ENCODE assay signal across 24 cellular contexts in genomic region chr9:4207476-4207875, GRCh38.
DNase-seq lines count a peak whose midpoint lies in the region; ATAC-seq, FAIRE-seq and TF ChIP-seq lines count a peak whose summit lies in the region.
"Had no signal": no experiment of that assay in that cellular context is flagged by ENCODE, and none has a peak within 500 bp of the region (broad histone marks: within the 10 kb centered on the region; RNA-seq: fewer than 3 reads in every experiment).

No MANE protein-coding gene starts in this region.

- H3K27me3 ChIP-seq in esophagus squamous epithelium: no peaks in the 10 kb centered on the region
- H3K27me3 ChIP-seq: dorsolateral prefrontal cortex, MG63, ovary had no signal

- H3K4me1 Mint-ChIP-seq in natural killer cell: no peaks in the 10 kb centered on the region
- H3K4me1 Mint-ChIP-seq: activated T-helper 17 cell treated with anti-CD3 and anti-CD28 coated beads, Interleukin-2, amount 50 U/mL, for 72 hours; naive B cell had no signal

- POLR2A ChIA-PET in A549 (lab: Yijun Ruan, JAX): no interaction called here

- peak overlapping the region; percentile 5; the same call in 1 of the 3 replicates for H3K4me2 ChIP-seq in A549

- no peaks in the 10 kb centered on the region for H3K9me3 ChIP-seq in A549
- H3K9me3 ChIP-seq in esophagus squamous epithelium: no peaks in the 10 kb centered on the region
- H3K9me3 ChIP-seq: HAP-1, MG63, ovary had no signal

- H3K36me3 ChIP-seq in esophagus squamous epithelium: no peaks in the 10 kb centered on the region
- H3K36me3 ChIP-seq: HAP-1, MG63, ovary had no signal

- H3K27me3 Mint-ChIP-seq in natural killer cell (ENCODE audit: low read depth in 2 of 2): peaks cover 0 to 11% of the 10 kb centered on the region in 2 donors
- H3K27me3 Mint-ChIP-seq: activated naive CD8-positive, alpha-beta T cell; naive B cell had no signal

- no peak for TF ChIP-seq RAD21 in A549 (conservative IDR thresholded peaks at IDR 0.05 in 1 of 2, IDR thresholded peaks at IDR 0.05 in 1 of 2)

- intact Hi-C loops in esophagus squamous epithelium (cut with DNase I): no loop called here
- intact Hi-C loops in sciatic nerve (cut with DNase I): no loop called here
- intact Hi-C loops in natural killer cell (cut with micrococcal nuclease): no loop called here

- H3K4me3 Mint-ChIP-seq in natural killer cell: no peak overlapping the region
- H3K4me3 Mint-ChIP-seq: activated naive CD8-positive, alpha-beta T cell; activated T-helper 17 cell treated with anti-CD3 and anti-CD28 coated beads, Interleukin-2, amount 50 U/mL, for 72 hours; naive B cell had no signal

- TF ChIP-seq POLR2A in A549 (IDR thresholded peaks at IDR 0.05; ENCODE audit: low read length) (no peak), esophagus squamous epithelium (IDR thresholded peaks at IDR 0.05) (no peak)

- no peak overlapping the region for H3K27ac Mint-ChIP-seq in natural killer cell
- H3K27ac Mint-ChIP-seq: activated naive CD8-positive, alpha-beta T cell; activated T-helper 17 cell treated with anti-CD3 and anti-CD28 coated beads, Interleukin-2, amount 50 U/mL, for 72 hours had no signal

- CTCF ChIA-PET in A549 (lab: Yijun Ruan, JAX): interaction anchor here (0.8 to 1.7 kb wide), 3 partner anchors 9 to 165 kb away, joined by 3 to 4 read pairs (median 3); no protein-coding TSS in a partner anchor

- H3K9me3 Mint-ChIP-seq in natural killer cell: peaks cover 0 to 4% of the 10 kb centered on the region in 2 donors
- H3K9me3 Mint-ChIP-seq: activated T-helper 17 cell treated with anti-CD3 and anti-CD28 coated beads, Interleukin-2, amount 50 U/mL, for 72 hours had no signal

- 90% methylated on average over 3 of the region's 3 CpGs for WGBS in A549 (ENCODE audit: missing lambda C conversion rate)
- 50 to 52% methylated on average over 3 of the region's 3 CpGs for WGBS in esophagus squamous epithelium, 2 donors

- no peak for TF ChIP-seq EP300 in A549 (IDR thresholded peaks at IDR 0.05)

- ATAC-seq in A549: 0 out of 6 replicates have a peak, but pooled peaks of 1 of the 2 experiments have one; percentile 26
- ATAC-seq in HG03432 (IDR thresholded peaks at IDR 0.05; ENCODE audit: unreplicated experiment): peak; percentile 26
- ATAC-seq in sciatic nerve: peak; percentile 25
- ATAC-seq in HG03025 (IDR thresholded peaks at IDR 0.05; ENCODE audit: low FRiP score, unreplicated experiment): no peak
- ATAC-seq in natural killer cell: no peak
- no peak for ATAC-seq in HG02981 (IDR thresholded peaks at IDR 0.05; ENCODE audit: unreplicated experiment)
- ATAC-seq: activated T-helper 17 cell treated with anti-CD3 and anti-CD28 coated beads, Interleukin-2, amount 50 U/mL, for 72 hours; K562; left colon had no signal

- TF ChIP-seq CTCF in A549 (IDR thresholded peaks at IDR 0.05) (no peak), esophagus squamous epithelium (IDR thresholded peaks at IDR 0.05) (no peak), natural killer cell (IDR thresholded peaks at IDR 0.05) (no peak)

- H3K27ac ChIP-seq in A549 (peak overlapping the region in 1 of 2 experiments; percentile 7; a peak in 2 of 6 replicates), esophagus squamous epithelium (peak overlapping the region in 3 of 4 donors; percentile 42 to 79 (median 51))
- H3K27ac ChIP-seq: C4-2B, dorsolateral prefrontal cortex had no signal

- no peak for FAIRE-seq in A549 (lab: Jason Lieb, UNC)
- FAIRE-seq: GM12891, K562 had no signal

- DNase-seq in A549 (ENCODE audit: low read depth in 1 of 2, low spot score in 1 of 2): no peak
- no peak for DNase-seq in esophagus squamous epithelium (lab: John Stamatoyannopoulos, UW)
- DNase-seq in sciatic nerve (ENCODE audit: low spot score): no peak
- no peak for DNase-seq in SIG-M5 treated with dmso at 0.1 percent for 504 hours (lab: John Stamatoyannopoulos, UW; ENCODE audit: unreplicated experiment)
- DNase-seq in natural killer cell: no peak
- DNase-seq: activated CD4-positive, alpha-beta T cell treated with anti-CD3 and anti-CD28 coated beads, Interleukin-2, amount 50 U/mL, for 4 hours; activated CD4-positive, CD25-positive, alpha-beta regulatory T cell; activated CD8-positive, alpha-beta memory T cell treated with anti-CD3 and anti-CD28 coated beads, Interleukin-2, amount 50 U/mL, for 4 hours; dorsolateral prefrontal cortex; left colon; MG63; naive B cell; NCI-H1417 treated with DMSO at 0.1 percent for 48 hours; OCI-M1 had no signal

- H3K4me3 ChIP-seq in A549 (no peak overlapping the region), esophagus squamous epithelium (no peak overlapping the region)
- H3K4me3 ChIP-seq: dorsolateral prefrontal cortex, HAP-1, K562, MG63, ovary had no signal

- peaks cover 51% of the 10 kb centered on the region for H3K4me1 ChIP-seq in A549
- peaks cover 0 to 16% (median 9%) of the 10 kb centered on the region in 3 donors for H3K4me1 ChIP-seq in esophagus squamous epithelium

- H3K36me3 Mint-ChIP-seq in natural killer cell: no peaks in the 10 kb centered on the region
- H3K36me3 Mint-ChIP-seq: naive B cell had no signal

TF ChIP-seq in A549, 52 proteins besides CTCF, POLR2A, EP300 and RAD21:
- TF ChIP-seq RCOR1 (IDR thresholded peaks at IDR 0.05; ENCODE audit: low read depth, low read length) (no peak), HDAC2 (IDR thresholded peaks at IDR 0.05) (no peak), ESRRA (IDR thresholded peaks at IDR 0.05; ENCODE audit: borderline replicate concordance, low read length) (no peak), KDM1A (IDR thresholded peaks at IDR 0.05; ENCODE audit: low read depth) (no peak), RFX5 (IDR thresholded peaks at IDR 0.05) (no peak), HOXA7 (CRISPR knock-in tag; IDR thresholded peaks at IDR 0.05) (no peak), NFE2L2 (conservative IDR thresholded peaks at IDR 0.05; ENCODE audit: low read length) (no peak)
TF ChIP-seq in A549: peak in this region for 0.

Comparison
In these comparisons a context has a peak if more than half of its experiments do, and no peak if none do; other contexts are left out.
1. ATAC-seq: peak in HG03432 (single experiment) and sciatic nerve (single experiment); none in HG03025 (single experiment), natural killer cell (0 of 3) and HG02981 (single experiment).